In the genomic region with DNA sequence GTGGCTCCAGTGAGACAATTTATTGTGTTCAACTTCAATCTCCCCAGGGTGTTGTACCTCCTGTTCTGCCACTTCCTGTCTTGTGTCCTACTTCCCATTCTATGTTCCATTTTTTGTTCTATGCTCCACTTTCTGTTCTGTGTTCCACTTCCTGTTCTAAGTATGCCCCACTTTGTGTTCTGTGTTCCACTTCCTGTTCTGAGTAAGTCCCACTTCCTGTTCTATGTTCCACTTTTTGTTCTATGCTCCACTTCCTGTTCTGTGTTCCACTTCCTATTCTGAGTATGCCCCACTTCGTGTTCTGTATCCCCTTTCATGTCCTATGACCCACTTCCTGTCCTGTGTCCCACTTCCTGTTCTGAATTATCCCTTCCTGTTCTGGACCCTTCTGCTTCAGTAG, we compare ENCODE assay signal across 17 cellular contexts.
DNase-seq lines count a peak whose midpoint lies in the region; ATAC-seq and FAIRE-seq lines count a peak whose summit lies in the region.
"Had no signal": no experiment of that assay in that cellular context is flagged by ENCODE, and none has a peak within 500 bp of the region (broad histone marks: within the 10 kb centered on the region; RNA-seq: fewer than 3 reads in every experiment).

No MANE protein-coding gene starts in this region.

- FAIRE-seq in small intestine (lab: Jason Lieb, UNC), result no peak
- FAIRE-seq: colon, urothelium cell line had no signal

- H3K36me3 ChIP-seq in small intestine (ENCODE audit: control insufficient read depth in 2 of 2, insufficient read depth in 2 of 2, low read length in 2 of 2), result no peaks in the 10 kb centered on the region
- H3K36me3 ChIP-seq: esophagus muscularis mucosa, left ventricle myocardium inferior had no signal

- peaks cover 4 to 8% of the 10 kb centered on the region in 2 donors for H3K36me3 Mint-ChIP-seq in activated T-cell treated with anti-CD3 and anti-CD28 coated beads, Interleukin-2, amount 50 U/mL, for 72 hours (ENCODE audit: insufficient read depth in 2 of 2)
- no peaks in the 10 kb centered on the region for H3K36me3 Mint-ChIP-seq in activated T-cell treated with anti-CD3 and anti-CD28 coated beads, Interleukin-2, amount 50 U/mL, for 4 hours (ENCODE audit: insufficient read depth)
- no peaks in the 10 kb centered on the region for H3K36me3 Mint-ChIP-seq in activated T-helper 2 cell treated with anti-CD3 and anti-CD28 coated beads, Interferon-gamma antibody, Interleukin-2, Interleukin-4, amounts not matched to agents 10 μg/mL and 5 μg/mL and 100 μg/mL, durations not matched to agents 14 hours and 24 hours and 36 hours (ENCODE audit: low read depth)

- peaks cover 15% of the 10 kb centered on the region for H3K4me1 Mint-ChIP-seq in activated T-cell treated with anti-CD3 and anti-CD28 coated beads, Interleukin-2, amount 50 U/mL, for 72 hours (ENCODE audit: low read depth)
- H3K4me1 Mint-ChIP-seq in activated T-cell treated with anti-CD3 and anti-CD28 coated beads, Interleukin-2, amount 50 U/mL, for 4 hours (ENCODE audit: low read depth), result peaks cover 25% of the 10 kb centered on the region
- peaks cover 8% of the 10 kb centered on the region for H3K4me1 Mint-ChIP-seq in activated T-helper 2 cell treated with anti-CD3 and anti-CD28 coated beads, Interferon-gamma antibody, Interleukin-2, Interleukin-4, amounts not matched to agents 10 μg/mL and 5 μg/mL and 100 μg/mL, durations not matched to agents 14 hours and 24 hours and 36 hours (ENCODE audit: low read depth)

- H3K4me3 Mint-ChIP-seq in activated T-cell treated with anti-CD3 and anti-CD28 coated beads, Interleukin-2, amount 50 U/mL, for 72 hours, result no peak overlapping the region
- H3K4me3 Mint-ChIP-seq in activated T-cell treated with anti-CD3 and anti-CD28 coated beads, Interleukin-2, amount 50 U/mL, for 4 hours, result no peak overlapping the region
- no peak overlapping the region for H3K4me3 Mint-ChIP-seq in activated T-helper 2 cell treated with anti-CD3 and anti-CD28 coated beads, Interferon-gamma antibody, Interleukin-2, Interleukin-4, amounts not matched to agents 10 μg/mL and 5 μg/mL and 100 μg/mL, durations not matched to agents 14 hours and 24 hours and 36 hours (ENCODE audit: low read depth)

- no peak overlapping the region for H3K27ac ChIP-seq in small intestine (ENCODE audit: low read depth in 1 of 2, low read length in 1 of 2)
- H3K27ac ChIP-seq: esophagus muscularis mucosa, left ventricle myocardium inferior had no signal

- peaks cover 0 to 3% of the 10 kb centered on the region in 2 donors for H3K27me3 ChIP-seq in small intestine (ENCODE audit: control insufficient read depth in 2 of 2, insufficient read depth in 2 of 2, low read length in 2 of 2)

- peak overlapping the region; percentile 1 for H3K27ac Mint-ChIP-seq in activated T-cell treated with anti-CD3 and anti-CD28 coated beads, Interleukin-2, amount 50 U/mL, for 72 hours
- H3K27ac Mint-ChIP-seq in activated T-helper 2 cell treated with anti-CD3 and anti-CD28 coated beads, Interferon-gamma antibody, Interleukin-2, Interleukin-4, amounts not matched to agents 10 μg/mL and 5 μg/mL and 100 μg/mL, durations not matched to agents 14 hours and 24 hours and 36 hours, result peak overlapping the region; percentile 20

- H3K4me3 ChIP-seq in small intestine (ENCODE audit: low read depth in 1 of 2, low read length in 2 of 2), result no peak overlapping the region
- H3K4me3 ChIP-seq: esophagus muscularis mucosa, left ventricle myocardium inferior had no signal

- intact Hi-C loops in activated T-helper 2 cell treated with anti-CD3 and anti-CD28 coated beads, Interferon-gamma antibody, Interleukin-2, Interleukin-4, amounts not matched to agents 10 μg/mL and 5 μg/mL and 100 μg/mL, durations not matched to agents 14 hours and 24 hours and 36 hours (cut with micrococcal nuclease), result no loop called here

- H3K9me3 Mint-ChIP-seq in activated T-cell treated with anti-CD3 and anti-CD28 coated beads, Interleukin-2, amount 50 U/mL, for 72 hours, result peaks cover 11 to 16% of the 10 kb centered on the region in 2 donors
- peaks cover 18% of the 10 kb centered on the region for H3K9me3 Mint-ChIP-seq in activated T-cell treated with anti-CD3 and anti-CD28 coated beads, Interleukin-2, amount 50 U/mL, for 4 hours
- H3K9me3 Mint-ChIP-seq in activated T-helper 2 cell treated with anti-CD3 and anti-CD28 coated beads, Interferon-gamma antibody, Interleukin-2, Interleukin-4, amounts not matched to agents 10 μg/mL and 5 μg/mL and 100 μg/mL, durations not matched to agents 14 hours and 24 hours and 36 hours, result peaks cover 25% of the 10 kb centered on the region

- WGBS in small intestine, 3 donors, result 31 to 53% (median 50%) methylated on average over 1 of the region's 1 CpG

- DNase-seq in activated T-cell treated with anti-CD3 and anti-CD28 coated beads, Interleukin-2, amount 50 U/mL, for 72 hours, result no peak
- DNase-seq in activated T-cell treated with anti-CD3 and anti-CD28 coated beads, Interleukin-2, amount 50 U/mL, for 4 hours, result no peak
- DNase-seq in MV-4-11 (lab: John Stamatoyannopoulos, UW), result peak; percentile 90
- DNase-seq in activated T-helper 2 cell treated with anti-CD3 and anti-CD28 coated beads, Interferon-gamma antibody, Interleukin-2, Interleukin-4, amounts not matched to agents 10 μg/mL and 5 μg/mL and 100 μg/mL, durations not matched to agents 14 hours and 24 hours and 36 hours (ENCODE audit: low spot score), result no peak
- peak; percentile 3 for DNase-seq in small intestine
- DNase-seq in DMS53 treated with DMSO at 0.1 percent for 48 hours (lab: John Stamatoyannopoulos, UW; ENCODE audit: unreplicated experiment), result no peak
- DNase-seq: activated CD4-positive, CD25-positive, alpha-beta regulatory T cell treated with anti-CD3 and anti-CD28 coated beads, Interleukin-2, amount 50 U/mL, for 72 hours; DMS153; hypothalamus; left ventricle myocardium inferior; NCI-H187 treated with DMSO at 0.1 percent for 48 hours; stimulated activated CD4-positive, alpha-beta T cell treated with anti-CD3 and anti-CD28 coated beads, Interleukin-4, amount 100 ng/mL, for 1 hour had no signal

- no peak for ATAC-seq in activated T-cell treated with anti-CD3 and anti-CD28 coated beads, Interleukin-2, amount 50 U/mL, for 72 hours (replicated peaks in 1 of 2)
- no peak for ATAC-seq in activated T-cell treated with anti-CD3 and anti-CD28 coated beads, Interleukin-2, amount 50 U/mL, for 4 hours
- no peak for ATAC-seq in HG03439 (IDR thresholded peaks at IDR 0.05; ENCODE audit: unreplicated experiment)
- no peak for ATAC-seq in HG03039 (IDR thresholded peaks at IDR 0.05; ENCODE audit: unreplicated experiment)

- H3K4me1 ChIP-seq in small intestine (ENCODE audit: control insufficient read depth in 2 of 2, insufficient read depth in 1 of 2, low read depth in 1 of 2, low read length in 1 of 2), result no peaks in the 10 kb centered on the region
- H3K4me1 ChIP-seq: esophagus muscularis mucosa, left ventricle myocardium inferior had no signal

- H3K9me3 ChIP-seq in small intestine (ENCODE audit: control insufficient read depth, low read depth), result no peaks in the 10 kb centered on the region

- H3K27me3 Mint-ChIP-seq in activated T-cell treated with anti-CD3 and anti-CD28 coated beads, Interleukin-2, amount 50 U/mL, for 72 hours (ENCODE audit: low read depth), result no peaks in the 10 kb centered on the region
- no peaks in the 10 kb centered on the region for H3K27me3 Mint-ChIP-seq in activated T-cell treated with anti-CD3 and anti-CD28 coated beads, Interleukin-2, amount 50 U/mL, for 4 hours (ENCODE audit: low read depth)
- no peaks in the 10 kb centered on the region for H3K27me3 Mint-ChIP-seq in activated T-helper 2 cell treated with anti-CD3 and anti-CD28 coated beads, Interferon-gamma antibody, Interleukin-2, Interleukin-4, amounts not matched to agents 10 μg/mL and 5 μg/mL and 100 μg/mL, durations not matched to agents 14 hours and 24 hours and 36 hours (ENCODE audit: low read depth)

Comparison
In these comparisons a context has a peak if more than half of its experiments do, and no peak if none do; other contexts are left out.
1. DNase-seq: peak in MV-4-11 (single experiment) and small intestine (single experiment); none in activated T-cell treated with anti-CD3 and anti-CD28 coated beads, Interleukin-2, amount 50 U/mL, for 72 hours (0 of 2), activated T-cell treated with anti-CD3 and anti-CD28 coated beads, Interleukin-2, amount 50 U/mL, for 4 hours (single experiment), activated T-helper 2 cell treated with anti-CD3 and anti-CD28 coated beads, Interferon-gamma antibody, Interleukin-2, Interleukin-4, amounts not matched to agents 10 μg/mL and 5 μg/mL and 100 μg/mL, durations not matched to agents 14 hours and 24 hours and 36 hours (single experiment) and DMS53 treated with DMSO at 0.1 percent for 48 hours (single experiment).